Comparison of ENCODE assay signal across 8 cellular contexts in genomic region chr11:27718346-27718852, GRCh38. TPM values are rescaled to one million over a fixed set of nuclear protein-coding genes. Genes with fewer than 3 reads are reported as not detected.
DNase-seq lines count a peak whose midpoint lies in the region; ATAC-seq and TF ChIP-seq lines count a peak whose summit lies in the region.

No MANE protein-coding gene starts in this region.

- intact Hi-C loops in prostate gland (cut with DNase I), result no loop called here
- intact Hi-C loops in activated CD4-positive, alpha-beta T cell treated with anti-CD3 and anti-CD28 coated beads for 36 hours (cut with DNase I, micrococcal nuclease), result no loop called here

- CTCF ChIA-PET in activated CD4-positive, alpha-beta T cell treated with anti-CD3 and anti-CD28 coated beads for 36 hours (lab: Charles Lee), result interaction anchor here (0.5 to 0.8 kb wide), 2 partner anchors 14 to 44 kb away, joined by 3 read pairs; no protein-coding TSS in a partner anchor

- H3K4me3 Mint-ChIP-seq in stimulated activated naive CD8-positive, alpha-beta T cell treated with anti-CD3 and anti-CD28 coated beads, Interleukin-15, Interleukin-2, amounts not matched to agents 100 ng/mL and 50 ng/mL, for 24 hours, result peak overlapping the region; percentile 54
- no peak overlapping the region for H3K4me3 Mint-ChIP-seq in activated CD4-positive, alpha-beta T cell treated with anti-CD3 and anti-CD28 coated beads for 36 hours

- H3K36me3 Mint-ChIP-seq in stimulated activated naive CD8-positive, alpha-beta T cell treated with anti-CD3 and anti-CD28 coated beads, Interleukin-15, Interleukin-2, amounts not matched to agents 100 ng/mL and 50 ng/mL, for 24 hours (ENCODE audit: low read depth), result peaks cover 4% of the 10 kb centered on the region
- H3K36me3 Mint-ChIP-seq in activated CD4-positive, alpha-beta T cell treated with anti-CD3 and anti-CD28 coated beads for 36 hours (ENCODE audit: low read depth), result no peaks in the 10 kb centered on the region

- H3K36me3 ChIP-seq in SJSA1 (no peaks in the 10 kb centered on the region), prostate gland (no peaks in the 10 kb centered on the region)

- H3K4me3 ChIP-seq in SJSA1 (peak overlapping the region; percentile 56), foreskin fibroblast (ENCODE audit: low read depth in 1 of 2, low read length in 2 of 2) (peak overlapping the region; percentile 71 to 87), prostate gland (peak overlapping the region; percentile 17 to 28)

- no peaks in the 10 kb centered on the region for H3K9me3 ChIP-seq in SJSA1 (replicated peaks)
- H3K9me3 ChIP-seq in prostate gland, result no peaks in the 10 kb centered on the region

- no peak for TF ChIP-seq POLR2A in prostate gland (IDR thresholded peaks at IDR 0.05)

- peaks cover 76% of the 10 kb centered on the region for H3K27me3 Mint-ChIP-seq in stimulated activated naive CD8-positive, alpha-beta T cell treated with anti-CD3 and anti-CD28 coated beads, Interleukin-15, Interleukin-2, amounts not matched to agents 100 ng/mL and 50 ng/mL, for 24 hours
- peaks cover 53% of the 10 kb centered on the region for H3K27me3 Mint-ChIP-seq in activated CD4-positive, alpha-beta T cell treated with anti-CD3 and anti-CD28 coated beads for 36 hours

- H3K27ac Mint-ChIP-seq in stimulated activated naive CD8-positive, alpha-beta T cell treated with anti-CD3 and anti-CD28 coated beads, Interleukin-15, Interleukin-2, amounts not matched to agents 100 ng/mL and 50 ng/mL, for 24 hours, result no peak overlapping the region
- no peak overlapping the region for H3K27ac Mint-ChIP-seq in activated CD4-positive, alpha-beta T cell treated with anti-CD3 and anti-CD28 coated beads for 36 hours

- ATAC-seq in stimulated activated naive CD8-positive, alpha-beta T cell treated with anti-CD3 and anti-CD28 coated beads, Interleukin-15, Interleukin-2, amounts not matched to agents 100 U/mL and 50 U/mL, for 24 hours, result no peak
- ATAC-seq in GM19395 (IDR thresholded peaks at IDR 0.05; ENCODE audit: unreplicated experiment) (no peak), HG03342 (IDR thresholded peaks at IDR 0.05; ENCODE audit: unreplicated experiment) (no peak)
- no peak for ATAC-seq in activated CD4-positive, alpha-beta T cell treated with anti-CD3 and anti-CD28 coated beads for 36 hours

- DNase-seq in stimulated activated naive CD8-positive, alpha-beta T cell treated with anti-CD3 and anti-CD28 coated beads, Interleukin-15, Interleukin-2, amounts not matched to agents 100 U/mL and 50 U/mL, for 24 hours, result no peak
- DNase-seq in SJSA1 (ENCODE audit: low read depth in 1 of 2, low spot score in 2 of 2), result peak in 1 of 2 experiments; percentile 55
- peak; percentile 80 to 89 for DNase-seq in foreskin fibroblast
- DNase-seq in prostate gland (ENCODE audit: low spot score), result no peak
- no peak for DNase-seq in activated CD4-positive, alpha-beta T cell treated with anti-CD3 and anti-CD28 coated beads for 36 hours

- H3K27me3 ChIP-seq in SJSA1 (replicated peaks), result peaks cover 13% of the 10 kb centered on the region
- peaks cover 24% of the 10 kb centered on the region for H3K27me3 ChIP-seq in prostate gland (replicated peaks; ENCODE audit: insufficient read depth)

- H3K4me1 ChIP-seq in SJSA1 (replicated peaks), result peaks cover 30% of the 10 kb centered on the region
- H3K4me1 ChIP-seq in prostate gland (replicated peaks), result no peaks in the 10 kb centered on the region

- TF ChIP-seq CTCF in foreskin fibroblast (IDR thresholded peaks at IDR 0.05; ENCODE audit: low read depth, low read length) (no peak), prostate gland (IDR thresholded peaks at IDR 0.05) (no peak)

- H3K4me1 Mint-ChIP-seq in stimulated activated naive CD8-positive, alpha-beta T cell treated with anti-CD3 and anti-CD28 coated beads, Interleukin-15, Interleukin-2, amounts not matched to agents 100 ng/mL and 50 ng/mL, for 24 hours (ENCODE audit: low read depth), result peaks cover 8% of the 10 kb centered on the region
- H3K4me1 Mint-ChIP-seq in activated CD4-positive, alpha-beta T cell treated with anti-CD3 and anti-CD28 coated beads for 36 hours, result peaks cover 4% of the 10 kb centered on the region

- 0 out of 2 replicates have a peak overlapping the region, but pooled peaks have one; percentile 43 for H3K27ac ChIP-seq in SJSA1
- no peak overlapping the region for H3K27ac ChIP-seq in prostate gland

- 1% methylated on average over 28 of the region's 29 CpGs for WGBS in prostate gland

- peaks cover 11% of the 10 kb centered on the region for H3K9me3 Mint-ChIP-seq in stimulated activated naive CD8-positive, alpha-beta T cell treated with anti-CD3 and anti-CD28 coated beads, Interleukin-15, Interleukin-2, amounts not matched to agents 100 ng/mL and 50 ng/mL, for 24 hours
- H3K9me3 Mint-ChIP-seq in activated CD4-positive, alpha-beta T cell treated with anti-CD3 and anti-CD28 coated beads for 36 hours (ENCODE audit: low read depth), result peaks cover 2% of the 10 kb centered on the region

- POLR2A ChIA-PET in activated CD4-positive, alpha-beta T cell treated with anti-CD3 and anti-CD28 coated beads for 36 hours (lab: Charles Lee), result no interaction called here

RNA-seq across cellular contexts. Expression of gene BDNF, which starts 18.1 kb away (rescaled TPM):
- total RNA-seq in SJSA1 (2014; rRNA removed; shearing (Covaris generic)), result 22.4 and 23.6 TPM in 2 replicates
- total RNA-seq in prostate gland, result 1 to 10 TPM in 1 of 2 donors, under 1 TPM in 1; 0.87 to 2.5 TPM
- not detected for total RNA-seq in activated CD4-positive, alpha-beta T cell treated with anti-CD3 and anti-CD28 coated beads for 36 hours

Comparison
In these comparisons a context has a peak if more than half of its experiments do, and no peak if none do; other contexts are left out.
1. DNase-seq: peak in foreskin fibroblast (2 of 2); none in stimulated activated naive CD8-positive, alpha-beta T cell treated with anti-CD3 and anti-CD28 coated beads, Interleukin-15, Interleukin-2, amounts not matched to agents 100 U/mL and 50 U/mL, for 24 hours (single experiment), prostate gland (single experiment) and activated CD4-positive, alpha-beta T cell treated with anti-CD3 and anti-CD28 coated beads for 36 hours (single experiment).
2. H3K4me3 ChIP-seq: peak in every context shown above with its lines; median percentile 79 in foreskin fibroblast; 56 in SJSA1; 22 in prostate gland.